9 cellular contexts compared by ENCODE assay signal in the genomic region with DNA sequence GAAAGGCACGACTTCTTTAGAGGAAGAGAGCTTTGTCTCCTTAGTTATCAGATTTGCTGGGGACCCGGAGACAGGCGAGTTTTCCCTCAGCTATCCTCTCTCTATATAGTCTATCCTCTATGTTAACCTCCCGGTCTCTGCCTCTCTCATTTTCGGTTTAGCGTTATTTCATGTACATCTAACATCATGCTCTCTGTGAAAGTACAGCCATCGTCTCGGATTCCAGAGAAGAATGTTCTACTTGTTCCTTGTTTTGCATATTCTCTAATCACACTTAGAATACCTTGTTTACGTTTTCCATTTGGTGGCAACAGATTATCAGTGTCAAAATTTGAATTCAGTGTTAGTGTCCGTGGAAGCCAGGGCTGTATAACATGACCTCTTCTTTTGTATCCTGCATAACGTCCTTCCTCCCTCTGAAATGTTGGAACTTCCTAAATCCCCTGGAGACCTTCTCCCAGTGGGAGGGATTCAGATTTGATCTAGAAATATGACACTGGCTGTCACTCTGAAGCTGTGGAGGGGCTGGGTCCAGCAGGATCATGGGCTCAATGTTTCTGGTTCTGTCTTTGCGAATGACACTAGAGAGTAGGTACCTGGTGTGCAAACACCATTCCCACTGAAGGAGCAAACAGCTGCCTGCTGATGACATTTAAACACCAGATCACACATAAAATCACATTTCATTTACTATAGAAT. TPM values are rescaled to one million over a fixed set of nuclear protein-coding genes. Genes with fewer than 3 reads are reported as not detected.
DNase-seq lines count a peak whose midpoint lies in the region; ATAC-seq and TF ChIP-seq lines count a peak whose summit lies in the region.
"Had no signal": no experiment of that assay in that cellular context is flagged by ENCODE, and none has a peak within 500 bp of the region (broad histone marks: within the 10 kb centered on the region; RNA-seq: fewer than 3 reads in every experiment).

No MANE protein-coding gene starts in this region.

- H3K36me3 ChIP-seq in Caco-2 (ENCODE audit: control insufficient read depth, insufficient read depth, low read length) (no peaks in the 10 kb centered on the region), uterus (no peaks in the 10 kb centered on the region)

- no peaks in the 10 kb centered on the region for H3K9me3 ChIP-seq in Caco-2
- no peaks in the 10 kb centered on the region for H3K9me3 ChIP-seq in uterus

- H3K36me3 Mint-ChIP-seq in Caco-2 (ENCODE audit: insufficient read depth, unreplicated experiment) (peaks cover 6% of the 10 kb centered on the region), memory B cell (no peaks in the 10 kb centered on the region)

- CTCF ChIA-PET in Caco-2 (lab: Charles Lee), result interaction anchor here (0.6 to 1.9 kb wide), 5 partner anchors 17 to 263 kb away, joined by 3 to 8 read pairs (median 5); no protein-coding TSS in a partner anchor

- H3K27ac Mint-ChIP-seq in Caco-2 (ENCODE audit: unreplicated experiment), result peak overlapping the region; percentile 14
- H3K27ac Mint-ChIP-seq in memory B cell, result no peak overlapping the region

- BruUV-seq in Caco-2 (replicated peaks; lab: Mats Ljungman, UMichigan), result TSS peak; percentile 87

- peak overlapping the region; percentile 53 for H3K4me3 ChIP-seq in Caco-2 (ENCODE audit: low read depth, low read length)
- H3K4me3 ChIP-seq in choroid plexus epithelial cell (ENCODE audit: low read depth, low read length), result peak overlapping the region; percentile 82
- H3K4me3 ChIP-seq in uterus, result peak overlapping the region; percentile 35 to 59

- TF ChIP-seq CTCF in Caco-2 (IDR thresholded peaks at IDR 0.05; ENCODE audit: insufficient read depth in 1 of 2, low read depth in 1 of 2, low read length in 1 of 2, severe bottlenecking in 1 of 2, unreplicated experiment in 1 of 2) (no peak), GM20000 (IDR thresholded peaks at IDR 0.05; ENCODE audit: extremely low read depth, missing control alignments) (no peak), choroid plexus epithelial cell (conservative IDR thresholded peaks at IDR 0.05; ENCODE audit: low read depth, low read length) (no peak), uterus (IDR thresholded peaks at IDR 0.05) (no peak)

- peaks cover 15% of the 10 kb centered on the region for H3K4me1 Mint-ChIP-seq in Caco-2 (ENCODE audit: low read depth, unreplicated experiment)
- peaks cover 9% of the 10 kb centered on the region for H3K4me1 Mint-ChIP-seq in memory B cell

- intact Hi-C loops in Caco-2 (cut with micrococcal nuclease; ENCODE audit: unreplicated experiment), result loop anchor here (2.0 to 5.0 kb wide), 2 partner anchors 170 to 377 kb away; a partner anchor contains a TSS
- intact Hi-C loops in uterus (cut with DNase I; ENCODE audit: low total_unique reads), result no loop called here

- H3K27me3 Mint-ChIP-seq in Caco-2 (ENCODE audit: insufficient read depth, unreplicated experiment), result no peaks in the 10 kb centered on the region
- H3K27me3 Mint-ChIP-seq in memory B cell, result peaks cover 14% of the 10 kb centered on the region

- POLR2A ChIA-PET in Caco-2 (lab: Charles Lee), result interaction anchor here (0.5 kb wide), 1 partner anchor 36 kb away, joined by 3 read pairs; no protein-coding TSS in a partner anchor

- H3K27ac ChIP-seq in uterus, result peak overlapping the region; percentile 45 to 56

- H3K9me3 Mint-ChIP-seq in Caco-2 (ENCODE audit: unreplicated experiment) (no peaks in the 10 kb centered on the region), memory B cell (no peaks in the 10 kb centered on the region)

- peak; percentile 31 for ATAC-seq in memory B cell (ENCODE audit: low read depth)

- DNase-seq in Caco-2 (no peak), GM20000 (ENCODE audit: low spot score) (peak; percentile 6), LHCN-M2 (ENCODE audit: low read depth) (peak; percentile 32), choroid plexus epithelial cell (ENCODE audit: low read depth) (peak; percentile 55), memory B cell (ENCODE audit: low spot score in 2 of 2) (no peak), uterus (no peak), RPMI8226 (no peak), GDM1 (lab: John Stamatoyannopoulos, UW) (no peak)

- H3K27me3 ChIP-seq in Caco-2 (replicated peaks; ENCODE audit: control insufficient read depth, insufficient read depth, low read length) (no peaks in the 10 kb centered on the region), uterus (no peaks in the 10 kb centered on the region)

- peak overlapping the region; percentile 78 for H3K4me3 Mint-ChIP-seq in Caco-2 (ENCODE audit: unreplicated experiment)
- peak overlapping the region; percentile 77 for H3K4me3 Mint-ChIP-seq in memory B cell

- no peak for TF ChIP-seq POLR2A in uterus (IDR thresholded peaks at IDR 0.05)

- no peaks in the 10 kb centered on the region; the same call in 1 of the 2 replicates for H3K4me1 ChIP-seq in Caco-2
- no peaks in the 10 kb centered on the region for H3K4me1 ChIP-seq in uterus

RNA-seq across cellular contexts. Expression of a gene that starts 0.7 kb away (rescaled TPM):
- total RNA-seq in Caco-2 (2022) (1.9 and 4.3 TPM in 2 replicates), LHCN-M2 (2014; rRNA removed) (8.7 and 16.0 TPM in 2 replicates), uterus (1 to 10 TPM in 1 of 4 donors, under 1 TPM in 1, not detected in 2; 0.62 to 2.5 TPM)
- 4.1 TPM for polyA plus RNA-seq in LHCN-M2 (2012)

RNA-seq across cellular contexts. Expression of a gene that starts 40.7 kb away (rescaled TPM):
- total RNA-seq in Caco-2 (2022) (0.21 TPM in 1 of 2 replicates, not detected in the other), LHCN-M2 (2014; rRNA removed) (0.06 TPM in 1 of 2 replicates, not detected in the other), uterus (not detected)
- polyA plus RNA-seq in LHCN-M2 (2012), result 0.05 TPM

RNA-seq across cellular contexts. Expression of a gene that starts 51.2 kb away (rescaled TPM):
- total RNA-seq in Caco-2 (2022) (not detected in 2 replicates), LHCN-M2 (2014; rRNA removed) (0.64 TPM in 1 of 2 replicates, not detected in the other), uterus (10 to 100 TPM in 1 of 4 donors, 1 to 10 TPM in 1, not detected in 2; 2.5 to 27.9 TPM)
- not detected for polyA plus RNA-seq in LHCN-M2 (2012)
- total RNA-seq: NCI-H460 had no signal

RNA-seq across cellular contexts. Expression of a gene that starts 57.4 kb away (rescaled TPM):
- total RNA-seq in Caco-2 (2022) (0.58 TPM in 1 of 2 replicates, not detected in the other), LHCN-M2 (2014; rRNA removed) (not detected in 2 replicates), uterus (not detected)
- polyA plus RNA-seq in LHCN-M2 (2012), result not detected
- total RNA-seq: NCI-H460 had no signal

RNA-seq across cellular contexts. Expression of a gene that starts 59.8 kb away (rescaled TPM):
- total RNA-seq in Caco-2 (2022) (4.9 and 5.3 TPM in 2 replicates), LHCN-M2 (2014; rRNA removed) (7.3 and 9.9 TPM in 2 replicates), uterus (10 to 100 TPM in 2 of 4 donors, 1 to 10 TPM in 1, not detected in 1; 1.4 to 43.8 (median 12.3) TPM)
- polyA plus RNA-seq in LHCN-M2 (2012), result 2.2 TPM

Comparison
In these comparisons a context has a peak if more than half of its experiments do, and no peak if none do; other contexts are left out.
1. DNase-seq: peak in GM20000 (single experiment), LHCN-M2 (single experiment) and choroid plexus epithelial cell (single experiment); none in Caco-2 (0 of 2), memory B cell (0 of 2), uterus (0 of 2), RPMI8226 (single experiment) and GDM1 (single experiment).
2. Peak in every context shown above with its lines, with median percentiles within 50 percentile points of each other: H3K4me3 ChIP-seq.